In the genomic region with DNA sequence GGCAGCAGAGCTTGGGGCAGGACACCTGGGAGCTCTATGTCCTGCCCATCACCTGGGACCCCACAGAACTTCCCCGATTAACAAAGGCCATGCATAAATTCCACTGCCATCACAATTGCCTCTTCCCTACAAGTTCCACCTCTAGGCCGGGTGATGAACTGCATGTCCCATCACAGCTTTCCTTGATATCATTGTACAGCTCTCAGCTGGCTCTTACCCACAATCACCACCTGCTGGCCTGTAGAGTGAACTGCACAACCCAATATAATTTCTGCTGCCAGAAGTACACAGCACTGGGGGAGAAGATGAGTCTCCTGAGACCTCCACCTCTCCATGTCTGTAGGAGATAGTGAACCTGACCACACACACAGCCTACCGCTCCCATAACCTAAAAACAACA, we compare ENCODE assay signal across 9 cellular contexts.
DNase-seq lines count a peak whose midpoint lies in the region; ATAC-seq and TF ChIP-seq lines count a peak whose summit lies in the region.
"Had no signal": no experiment of that assay in that cellular context is flagged by ENCODE, and none has a peak within 500 bp of the region (broad histone marks: within the 10 kb centered on the region; RNA-seq: fewer than 3 reads in every experiment).

No MANE protein-coding gene starts in this region.

- no peak overlapping the region for H3K27ac Mint-ChIP-seq in activated T-cell treated with anti-CD3 and anti-CD28 coated beads, Interleukin-2, amount 50 U/mL, for 24 hours
- H3K27ac Mint-ChIP-seq: stimulated activated naive CD8-positive, alpha-beta T cell treated with anti-CD3 and anti-CD28 coated beads, Interleukin-15, Interleukin-2, amounts not matched to agents 100 ng/mL and 50 ng/mL, for 24 hours had no signal

- CTCF ChIA-PET in OCI-LY7 (lab: Charles Lee; ENCODE audit: unreplicated experiment), result interaction anchor here (1.0 kb wide), 1 partner anchor 115 kb away, joined by 4 read pairs; no protein-coding TSS in a partner anchor

- H3K4me1 Mint-ChIP-seq in activated T-cell treated with anti-CD3 and anti-CD28 coated beads, Interleukin-2, amount 50 U/mL, for 24 hours (ENCODE audit: low read depth), result no peaks in the 10 kb centered on the region

- no peak overlapping the region for H3K4me3 Mint-ChIP-seq in activated T-cell treated with anti-CD3 and anti-CD28 coated beads, Interleukin-2, amount 50 U/mL, for 24 hours
- H3K4me3 Mint-ChIP-seq: stimulated activated naive CD8-positive, alpha-beta T cell treated with anti-CD3 and anti-CD28 coated beads, Interleukin-15, Interleukin-2, amounts not matched to agents 100 ng/mL and 50 ng/mL, for 24 hours had no signal

- whole genome bisulfite sequencing in hepatocyte (ENCODE audit: low lambda C conversion rate, missing lambda C conversion rate), result 82% methylated on average over 3 of the region's 3 CpGs

- H3K36me3 Mint-ChIP-seq in activated T-cell treated with anti-CD3 and anti-CD28 coated beads, Interleukin-2, amount 50 U/mL, for 24 hours (ENCODE audit: low read depth), result no peaks in the 10 kb centered on the region

- POLR2A ChIA-PET in OCI-LY7 (lab: Charles Lee), result interaction anchor here (0.7 kb wide), 2 partner anchors 938 to 1270 kb away, joined by 3 read pairs; no protein-coding TSS in a partner anchor

- H4K20me1 ChIP-seq in OCI-LY7 (ENCODE audit: insufficient read depth, low read length) (no peaks in the 10 kb centered on the region), hepatocyte (ENCODE audit: insufficient read depth, poor library complexity, severe bottlenecking) (no peaks in the 10 kb centered on the region)

- no peaks in the 10 kb centered on the region for H3K4me1 ChIP-seq in OCI-LY7 (ENCODE audit: insufficient read depth, low read length, poor library complexity, severe bottlenecking)
- H3K4me1 ChIP-seq in hepatocyte (ENCODE audit: insufficient read depth), result no peaks in the 10 kb centered on the region

- H3K9me3 ChIP-seq in OCI-LY7 (ENCODE audit: low read length) (no peaks in the 10 kb centered on the region), hepatocyte (ENCODE audit: low read depth) (no peaks in the 10 kb centered on the region)

- H3K4me3 ChIP-seq in OCI-LY7 (ENCODE audit: low read depth, low read length, poor library complexity, severe bottlenecking) (no peak overlapping the region), hepatocyte (no peak overlapping the region)

- TF ChIP-seq CTCF in OCI-LY7 (conservative IDR thresholded peaks at IDR 0.05; ENCODE audit: low read length), result peak; percentile 75
- TF ChIP-seq CTCF in hepatocyte (IDR thresholded peaks at IDR 0.05; ENCODE audit: poor library complexity), result peak; percentile 46

- H3K36me3 ChIP-seq in OCI-LY7 (ENCODE audit: insufficient read depth, low read length) (no peaks in the 10 kb centered on the region), hepatocyte (replicated peaks; ENCODE audit: insufficient read depth, low read depth) (no peaks in the 10 kb centered on the region)

- DNase-seq in CMK (ENCODE audit: low read depth), result peak; percentile 58
- peak; percentile 32 for DNase-seq in OCI-LY7 (ENCODE audit: low spot score)
- peak; percentile 49 for DNase-seq in hepatocyte (ENCODE audit: low spot score)
- DNase-seq in activated T-cell treated with anti-CD3 and anti-CD28 coated beads, Interleukin-2, amount 50 U/mL, for 24 hours, result no peak
- no peak for DNase-seq in central memory CD4-positive, alpha-beta T cell
- no peak for DNase-seq in Right ventricle myocardium inferior (ENCODE audit: missing footprints)

- H3K27ac ChIP-seq in OCI-LY7 (ENCODE audit: low read depth, low read length, poor library complexity, severe bottlenecking), result no peak overlapping the region
- H3K27ac ChIP-seq in hepatocyte, result no peak overlapping the region

- intact Hi-C loops in OCI-LY7 (cut with micrococcal nuclease; ENCODE audit: unreplicated experiment) (loop anchor here (1.0 to 2.0 kb wide), 2 partner anchors 115 to 236 kb away; no protein-coding TSS in a partner anchor), Right ventricle myocardium inferior (cut with DNase I) (no loop called here)

- no peaks in the 10 kb centered on the region for H3K79me2 ChIP-seq in OCI-LY7 (ENCODE audit: insufficient read depth, low read depth, low read length)
- H3K79me2 ChIP-seq in hepatocyte, result no peaks in the 10 kb centered on the region

- H3K27me3 Mint-ChIP-seq in activated T-cell treated with anti-CD3 and anti-CD28 coated beads, Interleukin-2, amount 50 U/mL, for 24 hours, result no peaks in the 10 kb centered on the region
- H3K27me3 Mint-ChIP-seq: stimulated activated naive CD8-positive, alpha-beta T cell treated with anti-CD3 and anti-CD28 coated beads, Interleukin-15, Interleukin-2, amounts not matched to agents 100 ng/mL and 50 ng/mL, for 24 hours had no signal

- H2AFZ ChIP-seq in OCI-LY7 (ENCODE audit: low read length) (no peak overlapping the region), hepatocyte (no peak overlapping the region)

- peaks cover 8% of the 10 kb centered on the region for H3K9me3 Mint-ChIP-seq in activated T-cell treated with anti-CD3 and anti-CD28 coated beads, Interleukin-2, amount 50 U/mL, for 24 hours

- BruUV-seq in OCI-LY7 (replicated peaks; lab: Mats Ljungman, UMichigan), result no TSS peak

- H3K9me2 ChIP-seq in OCI-LY7 (ENCODE audit: insufficient read depth, low read length) (no peaks in the 10 kb centered on the region), hepatocyte (replicated peaks; ENCODE audit: insufficient read depth) (no peaks in the 10 kb centered on the region)

- ATAC-seq in GM19035 (IDR thresholded peaks at IDR 0.05; ENCODE audit: unreplicated experiment) (peak; percentile 100), HG03039 (IDR thresholded peaks at IDR 0.05; ENCODE audit: unreplicated experiment) (peak; percentile 99), Right ventricle myocardium inferior (no peak)

- H3K27me3 ChIP-seq in hepatocyte, result no peaks in the 10 kb centered on the region

- no peak overlapping the region for H3K4me2 ChIP-seq in OCI-LY7 (ENCODE audit: low read length)
- H3K4me2 ChIP-seq in hepatocyte, result no peak overlapping the region

Comparison
In these comparisons a context has a peak if more than half of its experiments do, and no peak if none do; other contexts are left out.
1. DNase-seq: peak in CMK (single experiment), OCI-LY7 (single experiment) and hepatocyte (single experiment); none in activated T-cell treated with anti-CD3 and anti-CD28 coated beads, Interleukin-2, amount 50 U/mL, for 24 hours (single experiment), central memory CD4-positive, alpha-beta T cell (single experiment) and Right ventricle myocardium inferior (single experiment).